In genomic region chrX:143663755-143664154, GRCh38 we compare ENCODE assay signal across 33 cellular contexts. TPM values are rescaled to one million over a fixed set of nuclear protein-coding genes. Genes with fewer than 3 reads are reported as not detected.
"Had no signal": no experiment of that assay in that cellular context is flagged by ENCODE, and none has a peak within 500 bp of the region (broad histone marks: within the 10 kb centered on the region; RNA-seq: fewer than 3 reads in every experiment).

No MANE protein-coding gene starts in this region.

- H3K9me3 Mint-ChIP-seq: activated CD4-positive, alpha-beta memory T cell treated with anti-CD3 and anti-CD28 coated beads, Interleukin-2, amount 10 ng/mL, durations not matched to agents 7 days and 5 days; activated naive CD4-positive, alpha-beta T cell treated with anti-CD3 and anti-CD28 coated beads, Interleukin-2, amount 10 ng/mL, durations not matched to agents 7 days and 5 days; activated naive CD8-positive, alpha-beta T cell treated with anti-CD3 and anti-CD28 coated beads for 36 hours had no signal

- H3K27me3 Mint-ChIP-seq: activated CD4-positive, alpha-beta memory T cell treated with anti-CD3 and anti-CD28 coated beads, Interleukin-2, amount 10 ng/mL, durations not matched to agents 7 days and 5 days; activated CD8-positive, alpha-beta memory T cell treated with anti-CD3 and anti-CD28 coated beads, Interleukin-2, amount 10 ng/mL, durations not matched to agents 7 days and 5 days; activated naive CD4-positive, alpha-beta T cell treated with anti-CD3 and anti-CD28 coated beads, Interleukin-2, amount 10 ng/mL, durations not matched to agents 7 days and 5 days; activated naive CD8-positive, alpha-beta T cell treated with anti-CD3 and anti-CD28 coated beads for 36 hours had no signal

- H3K9ac ChIP-seq: KMS-11 had no signal

- H3K4me3 ChIP-seq: ascending aorta, SJCRH30, SK-N-MC had no signal

- H3K27ac Mint-ChIP-seq: activated CD4-positive, alpha-beta memory T cell treated with anti-CD3 and anti-CD28 coated beads, Interleukin-2, amount 10 ng/mL, durations not matched to agents 7 days and 5 days; activated CD8-positive, alpha-beta memory T cell treated with anti-CD3 and anti-CD28 coated beads, Interleukin-2, amount 10 ng/mL, durations not matched to agents 7 days and 5 days; activated naive CD4-positive, alpha-beta T cell treated with anti-CD3 and anti-CD28 coated beads, Interleukin-2, amount 10 ng/mL, durations not matched to agents 7 days and 5 days; activated naive CD8-positive, alpha-beta T cell treated with anti-CD3 and anti-CD28 coated beads for 36 hours had no signal

- H3K27ac ChIP-seq: ascending aorta, KMS-11, SJCRH30, SK-N-MC, WERI-Rb-1 had no signal

- DNase-seq: activated CD4-positive, alpha-beta memory T cell treated with anti-CD3 and anti-CD28 coated beads, Interleukin-2, amount 10 ng/mL, durations not matched to agents 7 days and 5 days; activated CD4-positive, alpha-beta T cell treated with anti-CD3 and anti-CD28 coated beads for 1 hour; activated CD4-positive, alpha-beta T cell treated with anti-CD3 and anti-CD28 coated beads for 48 hours; activated CD4-positive, CD25-positive, alpha-beta regulatory T cell; activated CD8-positive, alpha-beta memory T cell treated with anti-CD3 and anti-CD28 coated beads for 24 hours; activated CD8-positive, alpha-beta memory T cell treated with anti-CD3 and anti-CD28 coated beads, Interleukin-2, amount 10 ng/mL, durations not matched to agents 7 days and 5 days; activated CD8-positive, alpha-beta memory T cell treated with anti-CD3 and anti-CD28 coated beads, Interleukin-2, amount 50 U/mL, for 48 hours; activated effector memory CD4-positive, alpha-beta T cell treated with Interleukin-2 at 50 U/mL for 16 hours; activated naive CD4-positive, alpha-beta T cell treated with anti-CD3 and anti-CD28 coated beads, Interleukin-2, amount 10 ng/mL, durations not matched to agents 7 days and 5 days; activated naive CD8-positive, alpha-beta T cell treated with anti-CD3 and anti-CD28 coated beads for 36 hours; activated T-cell treated with anti-CD3 and anti-CD28 coated beads, Interleukin-2, amount 50 U/mL, for 48 hours; cerebellar nuclear complex; NCI-H146; NCI-H187; NCI-H2029 treated with DMSO at 0.1 percent for 48 hours; NCI-H2107; NCI-H2171; NCI-H2227 treated with DMSO at 0.1 percent for 48 hours; NCI-H446; NCI-H510A treated with DMSO at 0.1 percent for 48 hours; NCI-H526 treated with DMSO at 0.1 percent for 48 hours; NK-92 treated with Interleukin-12 subunit alpha and Interleukin-12 subunit beta, amount 100 ng/mL, for 24 hours; Right ventricle myocardium superior; T1000; WERI-Rb-1 had no signal

- H3K9me3 ChIP-seq: ascending aorta, SJCRH30 had no signal

- H3K27me3 ChIP-seq: ascending aorta, SJCRH30 had no signal

- ATAC-seq: activated CD8-positive, alpha-beta memory T cell treated with anti-CD3 and anti-CD28 coated beads, Interleukin-2, amount 10 ng/mL, durations not matched to agents 7 days and 5 days had no signal

- H3K4me2 ChIP-seq: KMS-11 had no signal

- H3K36me3 Mint-ChIP-seq: activated CD8-positive, alpha-beta memory T cell treated with anti-CD3 and anti-CD28 coated beads, Interleukin-2, amount 10 ng/mL, durations not matched to agents 7 days and 5 days; activated naive CD4-positive, alpha-beta T cell treated with anti-CD3 and anti-CD28 coated beads, Interleukin-2, amount 10 ng/mL, durations not matched to agents 7 days and 5 days; activated naive CD8-positive, alpha-beta T cell treated with anti-CD3 and anti-CD28 coated beads for 36 hours had no signal

- H3K4me1 Mint-ChIP-seq: activated CD4-positive, alpha-beta memory T cell treated with anti-CD3 and anti-CD28 coated beads, Interleukin-2, amount 10 ng/mL, durations not matched to agents 7 days and 5 days; activated CD8-positive, alpha-beta memory T cell treated with anti-CD3 and anti-CD28 coated beads, Interleukin-2, amount 10 ng/mL, durations not matched to agents 7 days and 5 days; activated naive CD4-positive, alpha-beta T cell treated with anti-CD3 and anti-CD28 coated beads, Interleukin-2, amount 10 ng/mL, durations not matched to agents 7 days and 5 days; activated naive CD8-positive, alpha-beta T cell treated with anti-CD3 and anti-CD28 coated beads for 36 hours had no signal

- H3K4me1 ChIP-seq: ascending aorta had no signal

- H3K36me3 ChIP-seq: ascending aorta, SJCRH30, WERI-Rb-1 had no signal

- H3K4me3 Mint-ChIP-seq: activated CD4-positive, alpha-beta memory T cell treated with anti-CD3 and anti-CD28 coated beads, Interleukin-2, amount 10 ng/mL, durations not matched to agents 7 days and 5 days; activated CD8-positive, alpha-beta memory T cell treated with anti-CD3 and anti-CD28 coated beads, Interleukin-2, amount 10 ng/mL, durations not matched to agents 7 days and 5 days; activated naive CD4-positive, alpha-beta T cell treated with anti-CD3 and anti-CD28 coated beads, Interleukin-2, amount 10 ng/mL, durations not matched to agents 7 days and 5 days; activated naive CD8-positive, alpha-beta T cell treated with anti-CD3 and anti-CD28 coated beads for 36 hours had no signal

RNA-seq across cellular contexts. Expression of gene SLITRK4, which starts 27.9 kb away (rescaled TPM):
- total RNA-seq: activated CD4-positive, alpha-beta memory T cell treated with anti-CD3 and anti-CD28 coated beads, Interleukin-2, amount 10 ng/mL, durations not matched to agents 7 days and 5 days; activated CD8-positive, alpha-beta memory T cell treated with anti-CD3 and anti-CD28 coated beads, Interleukin-2, amount 10 ng/mL, durations not matched to agents 7 days and 5 days; activated naive CD8-positive, alpha-beta T cell treated with anti-CD3 and anti-CD28 coated beads for 36 hours; OCI-LY7; T-helper 1 cell treated with Interleukin-12 subunit alpha and Interleukin-12 subunit beta and Interleukin-4 antibody, amounts not matched to agents 30 ng/mL and 1 ng/mL, for 36 hours; T-helper 2 cell treated with Interferon-gamma antibody and Interleukin-4, amounts not matched to agents 100 ng/mL and 5 ng/mL, for 36 hours had no signal

RNA-seq across cellular contexts. Expression of gene SPANXN2, which starts 56.8 kb away (rescaled TPM):
- total RNA-seq: activated CD4-positive, alpha-beta memory T cell treated with anti-CD3 and anti-CD28 coated beads, Interleukin-2, amount 10 ng/mL, durations not matched to agents 7 days and 5 days; activated CD8-positive, alpha-beta memory T cell treated with anti-CD3 and anti-CD28 coated beads, Interleukin-2, amount 10 ng/mL, durations not matched to agents 7 days and 5 days; activated naive CD8-positive, alpha-beta T cell treated with anti-CD3 and anti-CD28 coated beads for 36 hours; ascending aorta; LHCN-M2; OCI-LY7; Right ventricle myocardium superior; SJCRH30; T-helper 1 cell treated with Interleukin-12 subunit alpha and Interleukin-12 subunit beta and Interleukin-4 antibody, amounts not matched to agents 30 ng/mL and 1 ng/mL, for 36 hours; T-helper 2 cell treated with Interferon-gamma antibody and Interleukin-4, amounts not matched to agents 100 ng/mL and 5 ng/mL, for 36 hours had no signal
